18 cellular contexts compared by ENCODE assay signal in genomic region chr5:87002485-87002884, GRCh38.
DNase-seq lines count a peak whose midpoint lies in the region; ATAC-seq and TF ChIP-seq lines count a peak whose summit lies in the region.
"Had no signal": no experiment of that assay in that cellular context is flagged by ENCODE, and none has a peak within 500 bp of the region (broad histone marks: within the 10 kb centered on the region; RNA-seq: fewer than 3 reads in every experiment).

No MANE protein-coding gene starts in this region.

- TF ChIP-seq CTCF in fibroblast of mammary gland (conservative IDR thresholded peaks at IDR 0.05; ENCODE audit: control insufficient read depth, insufficient read depth, low read depth, low read length) (no peak), lung (IDR thresholded peaks at IDR 0.05; ENCODE audit: control extremely low read depth, extremely low read depth) (no peak)

- no peaks in the 10 kb centered on the region for H3K36me3 ChIP-seq in lung (ENCODE audit: control insufficient read depth in 2 of 2, insufficient read depth in 2 of 2, low read length in 2 of 2)

- H3K4me1 ChIP-seq in lung (ENCODE audit: control insufficient read depth in 2 of 2, insufficient read depth in 2 of 2, low read length in 2 of 2): no peaks in the 10 kb centered on the region

- DNase-seq in CD1c-positive myeloid dendritic cell (ENCODE audit: extremely low spot score) (peak; percentile 72), MV-4-11 (lab: John Stamatoyannopoulos, UW) (peak; percentile 43), fibroblast of mammary gland (ENCODE audit: low read depth) (peak; percentile 2), lung (ENCODE audit: low spot score) (no peak)
- no peak for DNase-seq in activated CD4-positive, alpha-beta T cell treated with anti-CD3 and anti-CD28 coated beads for 1 hour
- DNase-seq in activated CD4-positive, CD25-positive, alpha-beta regulatory T cell (lab: John Stamatoyannopoulos, UW): no peak
- DNase-seq in NK-92 treated with Interleukin-12 subunit alpha and Interleukin-12 subunit beta, amount 100 ng/mL, for 24 hours (lab: John Stamatoyannopoulos, UW): no peak
- DNase-seq: CD4-positive, alpha-beta T cell; DMS79; GF-D8; GM23248; KBM-7; NCI-H1092; NCI-H345; NCI-H69; PC-3; SHP77 had no signal

- ATAC-seq in lung (ENCODE audit: insufficient read depth, low FRiP score) (peak; percentile 61), HG02840 (IDR thresholded peaks at IDR 0.05; ENCODE audit: low FRiP score, unreplicated experiment) (no peak)
- ATAC-seq: PC-3 had no signal

- H3K9me3 ChIP-seq in lung (ENCODE audit: control insufficient read depth in 2 of 2, insufficient read depth in 1 of 2, low read length in 1 of 2): no peaks in the 10 kb centered on the region

- 59 to 73% methylated on average over 3 of the region's 3 CpGs for WGBS in lung, 2 donors

- H3K4me3 ChIP-seq in fibroblast of mammary gland (ENCODE audit: control insufficient read depth, low read depth, low read length) (no peak overlapping the region), lung (no peak overlapping the region)
- H3K4me3 ChIP-seq: GM23248 had no signal

- H3K27me3 ChIP-seq in lung (ENCODE audit: control insufficient read depth, insufficient read depth): no peaks in the 10 kb centered on the region

- H3K27ac ChIP-seq in lung (ENCODE audit: low read depth in 1 of 2, low read length in 1 of 2): peak overlapping the region in 1 of 2 donors; percentile 45
- H3K27ac ChIP-seq: GM23248 had no signal

Comparison
In these comparisons a context has a peak if more than half of its experiments do, and no peak if none do; other contexts are left out.
1. DNase-seq: peak in CD1c-positive myeloid dendritic cell (single experiment), MV-4-11 (single experiment) and fibroblast of mammary gland (single experiment); none in lung (single experiment), activated CD4-positive, alpha-beta T cell treated with anti-CD3 and anti-CD28 coated beads for 1 hour (single experiment), activated CD4-positive, CD25-positive, alpha-beta regulatory T cell (0 of 4) and NK-92 treated with Interleukin-12 subunit alpha and Interleukin-12 subunit beta, amount 100 ng/mL, for 24 hours (single experiment).